1 cellular context compared by ENCODE assay signal in genomic region chr3:11661052-11661656, GRCh38.
TF ChIP-seq lines count a peak whose summit lies in the region.

No MANE protein-coding gene starts in this region.

TF ChIP-seq in WTC11, 78 proteins besides CTCF, POLR2A, EP300 and RAD21 (continued from another document):
- TF ChIP-seq, protein P1, sequence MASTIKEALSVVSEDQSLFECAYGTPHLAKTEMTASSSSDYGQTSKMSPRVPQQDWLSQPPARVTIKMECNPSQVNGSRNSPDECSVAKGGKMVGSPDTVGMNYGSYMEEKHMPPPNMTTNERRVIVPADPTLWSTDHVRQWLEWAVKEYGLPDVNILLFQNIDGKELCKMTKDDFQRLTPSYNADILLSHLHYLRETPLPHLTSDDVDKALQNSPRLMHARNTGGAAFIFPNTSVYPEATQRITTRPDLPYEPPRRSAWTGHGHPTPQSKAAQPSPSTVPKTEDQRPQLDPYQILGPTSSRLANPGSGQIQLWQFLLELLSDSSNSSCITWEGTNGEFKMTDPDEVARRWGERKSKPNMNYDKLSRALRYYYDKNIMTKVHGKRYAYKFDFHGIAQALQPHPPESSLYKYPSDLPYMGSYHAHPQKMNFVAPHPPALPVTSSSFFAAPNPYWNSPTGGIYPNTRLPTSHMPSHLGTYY (CRISPR knock-in tag; IDR thresholded peaks at IDR 0.05), result no peak
- TF ChIP-seq, protein P2, sequence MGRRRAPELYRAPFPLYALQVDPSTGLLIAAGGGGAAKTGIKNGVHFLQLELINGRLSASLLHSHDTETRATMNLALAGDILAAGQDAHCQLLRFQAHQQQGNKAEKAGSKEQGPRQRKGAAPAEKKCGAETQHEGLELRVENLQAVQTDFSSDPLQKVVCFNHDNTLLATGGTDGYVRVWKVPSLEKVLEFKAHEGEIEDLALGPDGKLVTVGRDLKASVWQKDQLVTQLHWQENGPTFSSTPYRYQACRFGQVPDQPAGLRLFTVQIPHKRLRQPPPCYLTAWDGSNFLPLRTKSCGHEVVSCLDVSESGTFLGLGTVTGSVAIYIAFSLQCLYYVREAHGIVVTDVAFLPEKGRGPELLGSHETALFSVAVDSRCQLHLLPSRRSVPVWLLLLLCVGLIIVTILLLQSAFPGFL (CRISPR knock-in tag; IDR thresholded peaks at IDR 0.05; ENCODE audit: borderline replicate concordance), result no peak
- TF ChIP-seq ZNF532 (CRISPR knock-in tag; IDR thresholded peaks at IDR 0.05; ENCODE audit: borderline replicate concordance), result no peak
- TF ChIP-seq, protein P3, sequence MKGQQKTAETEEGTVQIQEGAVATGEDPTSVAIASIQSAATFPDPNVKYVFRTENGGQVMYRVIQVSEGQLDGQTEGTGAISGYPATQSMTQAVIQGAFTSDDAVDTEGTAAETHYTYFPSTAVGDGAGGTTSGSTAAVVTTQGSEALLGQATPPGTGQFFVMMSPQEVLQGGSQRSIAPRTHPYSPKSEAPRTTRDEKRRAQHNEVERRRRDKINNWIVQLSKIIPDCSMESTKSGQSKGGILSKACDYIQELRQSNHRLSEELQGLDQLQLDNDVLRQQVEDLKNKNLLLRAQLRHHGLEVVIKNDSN (CRISPR knock-in tag; IDR thresholded peaks at IDR 0.05), result no peak
- TF ChIP-seq ATF6 (CRISPR knock-in tag; IDR thresholded peaks at IDR 0.05), result no peak
- TF ChIP-seq, protein P4, sequence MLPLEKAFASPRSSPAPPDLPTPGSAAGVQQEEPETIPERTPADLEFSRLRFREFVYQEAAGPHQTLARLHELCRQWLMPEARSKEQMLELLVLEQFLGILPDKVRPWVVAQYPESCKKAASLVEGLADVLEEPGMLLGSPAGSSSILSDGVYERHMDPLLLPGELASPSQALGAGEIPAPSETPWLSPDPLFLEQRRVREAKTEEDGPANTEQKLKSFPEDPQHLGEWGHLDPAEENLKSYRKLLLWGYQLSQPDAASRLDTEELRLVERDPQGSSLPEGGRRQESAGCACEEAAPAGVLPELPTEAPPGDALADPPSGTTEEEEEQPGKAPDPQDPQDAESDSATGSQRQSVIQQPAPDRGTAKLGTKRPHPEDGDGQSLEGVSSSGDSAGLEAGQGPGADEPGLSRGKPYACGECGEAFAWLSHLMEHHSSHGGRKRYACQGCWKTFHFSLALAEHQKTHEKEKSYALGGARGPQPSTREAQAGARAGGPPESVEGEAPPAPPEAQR (CRISPR knock-in tag; IDR thresholded peaks at IDR 0.05), result no peak
TF ChIP-seq in WTC11: peak in this region for 0.
